1 cellular context compared by ENCODE assay signal in the genomic region with DNA sequence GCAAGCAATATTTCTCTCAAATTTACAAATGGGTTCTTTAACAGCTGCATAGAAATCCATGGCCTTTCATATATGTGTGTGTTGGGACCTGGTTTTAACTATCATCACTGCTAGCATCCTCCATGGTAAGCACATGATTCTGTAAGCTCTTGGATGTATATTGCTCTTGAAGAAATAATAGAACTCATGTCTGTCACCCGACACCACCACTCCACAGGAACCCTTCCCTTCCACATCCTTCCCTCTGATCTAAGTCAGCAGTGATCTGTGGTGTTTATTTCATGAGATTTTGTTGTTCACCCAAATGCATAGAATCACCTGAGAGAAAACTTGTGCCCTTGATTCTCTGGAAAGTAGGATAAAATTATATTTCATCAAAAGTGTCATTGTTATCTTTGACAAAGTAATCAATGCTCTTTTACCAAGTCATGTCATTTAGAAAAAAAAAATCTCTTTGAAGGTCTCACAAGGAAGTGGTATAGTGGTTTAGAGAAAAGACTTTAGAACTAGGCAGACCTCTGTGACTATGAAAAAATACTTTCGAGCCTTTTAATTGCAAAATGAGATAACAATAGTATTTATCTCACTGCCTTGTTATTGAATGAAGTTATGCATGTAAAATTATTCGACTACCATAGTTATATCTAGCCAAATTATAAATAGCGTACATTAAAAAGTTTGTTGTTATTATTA.
TF ChIP-seq lines count a peak whose summit lies in the region.

No MANE protein-coding gene starts in this region.

TF ChIP-seq in GM23338, 12 proteins besides CTCF, POLR2A, EP300 and RAD21 (continued from another document):
- TF ChIP-seq, protein P1, sequence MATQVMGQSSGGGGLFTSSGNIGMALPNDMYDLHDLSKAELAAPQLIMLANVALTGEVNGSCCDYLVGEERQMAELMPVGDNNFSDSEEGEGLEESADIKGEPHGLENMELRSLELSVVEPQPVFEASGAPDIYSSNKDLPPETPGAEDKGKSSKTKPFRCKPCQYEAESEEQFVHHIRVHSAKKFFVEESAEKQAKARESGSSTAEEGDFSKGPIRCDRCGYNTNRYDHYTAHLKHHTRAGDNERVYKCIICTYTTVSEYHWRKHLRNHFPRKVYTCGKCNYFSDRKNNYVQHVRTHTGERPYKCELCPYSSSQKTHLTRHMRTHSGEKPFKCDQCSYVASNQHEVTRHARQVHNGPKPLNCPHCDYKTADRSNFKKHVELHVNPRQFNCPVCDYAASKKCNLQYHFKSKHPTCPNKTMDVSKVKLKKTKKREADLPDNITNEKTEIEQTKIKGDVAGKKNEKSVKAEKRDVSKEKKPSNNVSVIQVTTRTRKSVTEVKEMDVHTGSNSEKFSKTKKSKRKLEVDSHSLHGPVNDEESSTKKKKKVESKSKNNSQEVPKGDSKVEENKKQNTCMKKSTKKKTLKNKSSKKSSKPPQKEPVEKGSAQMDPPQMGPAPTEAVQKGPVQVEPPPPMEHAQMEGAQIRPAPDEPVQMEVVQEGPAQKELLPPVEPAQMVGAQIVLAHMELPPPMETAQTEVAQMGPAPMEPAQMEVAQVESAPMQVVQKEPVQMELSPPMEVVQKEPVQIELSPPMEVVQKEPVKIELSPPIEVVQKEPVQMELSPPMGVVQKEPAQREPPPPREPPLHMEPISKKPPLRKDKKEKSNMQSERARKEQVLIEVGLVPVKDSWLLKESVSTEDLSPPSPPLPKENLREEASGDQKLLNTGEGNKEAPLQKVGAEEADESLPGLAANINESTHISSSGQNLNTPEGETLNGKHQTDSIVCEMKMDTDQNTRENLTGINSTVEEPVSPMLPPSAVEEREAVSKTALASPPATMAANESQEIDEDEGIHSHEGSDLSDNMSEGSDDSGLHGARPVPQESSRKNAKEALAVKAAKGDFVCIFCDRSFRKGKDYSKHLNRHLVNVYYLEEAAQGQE (IDR thresholded peaks at IDR 0.05; ENCODE audit: unreplicated experiment): no peak
- TF ChIP-seq ZNF114 (CRISPR knock-in tag; IDR thresholded peaks at IDR 0.05) (no peak), CREB1 (CRISPR knock-in tag; IDR thresholded peaks at IDR 0.05; ENCODE audit: low read depth) (no peak), POLR2AphosphoS5 (IDR thresholded peaks at IDR 0.05; ENCODE audit: low read depth) (no peak)
- TF ChIP-seq, protein P2, sequence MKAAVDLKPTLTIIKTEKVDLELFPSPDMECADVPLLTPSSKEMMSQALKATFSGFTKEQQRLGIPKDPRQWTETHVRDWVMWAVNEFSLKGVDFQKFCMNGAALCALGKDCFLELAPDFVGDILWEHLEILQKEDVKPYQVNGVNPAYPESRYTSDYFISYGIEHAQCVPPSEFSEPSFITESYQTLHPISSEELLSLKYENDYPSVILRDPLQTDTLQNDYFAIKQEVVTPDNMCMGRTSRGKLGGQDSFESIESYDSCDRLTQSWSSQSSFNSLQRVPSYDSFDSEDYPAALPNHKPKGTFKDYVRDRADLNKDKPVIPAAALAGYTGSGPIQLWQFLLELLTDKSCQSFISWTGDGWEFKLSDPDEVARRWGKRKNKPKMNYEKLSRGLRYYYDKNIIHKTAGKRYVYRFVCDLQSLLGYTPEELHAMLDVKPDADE (IDR thresholded peaks at IDR 0.05): no peak
